ENCODE assay signal across 23 cellular contexts in the genomic region with DNA sequence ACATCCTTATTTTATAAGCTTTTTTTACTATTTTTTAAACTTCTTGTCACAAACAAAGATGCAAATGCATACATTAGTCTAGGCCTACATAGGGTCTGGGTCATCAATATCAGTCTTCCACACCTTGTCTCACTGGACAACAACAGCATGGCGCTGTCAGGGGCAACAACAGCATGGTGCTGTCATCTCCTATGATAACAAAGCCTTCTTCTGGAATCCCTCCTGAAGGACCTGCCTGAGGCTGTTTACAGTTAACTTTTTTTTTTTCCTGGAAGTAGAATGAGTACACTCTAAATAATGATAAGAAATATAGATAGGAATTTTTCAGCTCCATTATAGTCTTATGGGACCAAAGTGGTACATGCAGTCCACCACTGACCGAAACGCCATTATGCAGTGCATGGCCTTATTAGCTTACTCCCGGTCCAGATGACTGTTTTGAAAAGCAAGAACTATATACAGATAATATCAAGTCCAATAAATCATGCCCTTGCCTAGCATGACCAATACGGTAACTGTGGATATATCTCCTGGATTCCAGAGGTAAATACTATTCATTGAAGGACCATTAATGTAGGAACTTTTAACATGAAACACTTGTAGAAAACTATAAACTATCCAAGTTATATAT. TPM values are rescaled to one million over a fixed set of nuclear protein-coding genes. Genes with fewer than 3 reads are reported as not detected.
DNase-seq lines count a peak whose midpoint lies in the region; ATAC-seq, FAIRE-seq and TF ChIP-seq lines count a peak whose summit lies in the region.
"Had no signal": no experiment of that assay in that cellular context is flagged by ENCODE, and none has a peak within 500 bp of the region (broad histone marks: within the 10 kb centered on the region; RNA-seq: fewer than 3 reads in every experiment).

No MANE protein-coding gene starts in this region.

- H2AFZ ChIP-seq in OCI-LY3 (ENCODE audit: low read depth, low read length) (no peak overlapping the region), K562 (ENCODE audit: low read depth, low read length) (0 out of 2 replicates have a peak overlapping the region, but pooled peaks have one; percentile 49)

- peak; percentile 46 for DNase-seq in BE2C
- DNase-seq in HFFc6, result peak; percentile 10
- peak; percentile 39 to 80 (median 50) for DNase-seq in K562 (ENCODE audit: extremely low read depth in 1 of 4, low spot score in 3 of 4)
- no peak for DNase-seq in activated CD4-positive, CD25-positive, alpha-beta regulatory T cell treated with anti-CD3 and anti-CD28 coated beads, Interleukin-2, amount 50 U/mL, for 72 hours
- no peak for DNase-seq in mesothelial cell of epicardium (ENCODE audit: low spot score in 2 of 2, unreplicated experiment in 2 of 2)
- DNase-seq in small intestine, result no peak
- DNase-seq: 8988T; CD4-positive, CD25-positive, alpha-beta regulatory T cell; GDM1; GOT3; MV-4-11; NCI-H1105; NCI-H1436 treated with DMSO at 0.1 percent for 48 hours; NCI-H2029; NCI-H446 treated with DMSO at 0.1 percent for 48 hours; NCI-H526; Peyer's patch; SIG-M5 had no signal

- H3K27ac ChIP-seq in OCI-LY3 (ENCODE audit: low read length), result peak overlapping the region; percentile 10; the same call in 1 of the 2 replicates
- H3K27ac ChIP-seq in K562 (ENCODE audit: extremely low read depth, low read depth, low read length), result peak overlapping the region; percentile 47; the same call in 2 of the 3 replicates
- no peak overlapping the region for H3K27ac ChIP-seq in small intestine (ENCODE audit: low read depth in 1 of 2, low read length in 1 of 2)
- H3K27ac ChIP-seq: BLaER1, HL-60, Peyer's patch had no signal

- intact Hi-C loops in K562 (cut with micrococcal nuclease), result no loop called here

- H3K4me1 Mint-ChIP-seq in HFFc6 (ENCODE audit: low read depth) (peaks cover 42% of the 10 kb centered on the region), mesothelial cell of epicardium (peaks cover 44% of the 10 kb centered on the region)
- H3K4me1 Mint-ChIP-seq: CD4-positive, CD25-positive, alpha-beta regulatory T cell had no signal

- TF ChIP-seq POLR2A in K562 (conservative IDR thresholded peaks at IDR 0.05), result no peak

- H3K4me1 ChIP-seq in BE2C (peaks cover 17% of the 10 kb centered on the region), OCI-LY3 (ENCODE audit: low read length) (peaks cover 73% of the 10 kb centered on the region), K562 (replicated peaks in 1 of 2; ENCODE audit: control insufficient read depth in 2 of 2, insufficient read depth in 2 of 2, low read length in 2 of 2) (peaks cover 7 to 33% of the 10 kb centered on the region in 2 experiments; a peak in 4 of 5 replicates), small intestine (ENCODE audit: control insufficient read depth in 2 of 2, insufficient read depth in 1 of 2, low read depth in 1 of 2, low read length in 1 of 2) (no peaks in the 10 kb centered on the region)
- H3K4me1 ChIP-seq: Peyer's patch had no signal

- H3K9ac ChIP-seq in OCI-LY3 (ENCODE audit: low read length) (no peak overlapping the region), K562 (ENCODE audit: insufficient read depth in 1 of 2, low read depth in 2 of 2, low read length in 2 of 2) (no peak overlapping the region)
- H3K9ac ChIP-seq: BLaER1 had no signal

- H3K9me3 Mint-ChIP-seq in HFFc6 (no peaks in the 10 kb centered on the region), mesothelial cell of epicardium (no peaks in the 10 kb centered on the region)

- FAIRE-seq in K562 (lab: Jason Lieb, UNC) (peak; percentile 86), small intestine (lab: Jason Lieb, UNC) (no peak)
- FAIRE-seq: GM12891 had no signal

- H3K27me3 Mint-ChIP-seq in HFFc6 (ENCODE audit: insufficient read depth) (no peaks in the 10 kb centered on the region; the same call in 1 of the 2 replicates), mesothelial cell of epicardium (ENCODE audit: low read depth) (no peaks in the 10 kb centered on the region)
- H3K27me3 Mint-ChIP-seq: CD4-positive, CD25-positive, alpha-beta regulatory T cell had no signal

- ATAC-seq in K562, result peak; percentile 87

- TF ChIP-seq RAD21 in K562 (CRISPR knock-in tag; conservative IDR thresholded peaks at IDR 0.05 in 1 of 2, IDR thresholded peaks at IDR 0.05 in 1 of 2), result no peak

- WGBS in K562 (ENCODE audit: insufficient coverage, low coverage, missing lambda C conversion rate), result 2% methylated on average over 5 of the region's 5 CpGs
- 85 to 89% (median 86%) methylated on average over 5 of the region's 5 CpGs for WGBS in small intestine, 3 donors

- H3K36me3 ChIP-seq in BE2C, result peaks cover 8% of the 10 kb centered on the region; the same call in 1 of the 2 replicates
- peaks cover 87% of the 10 kb centered on the region for H3K36me3 ChIP-seq in OCI-LY3 (replicated peaks; ENCODE audit: low read depth, low read length)
- H3K36me3 ChIP-seq in K562 (ENCODE audit: control insufficient read depth, insufficient read depth, low read length), result no peaks in the 10 kb centered on the region; the same call in 2 of the 3 replicates
- no peaks in the 10 kb centered on the region for H3K36me3 ChIP-seq in small intestine (ENCODE audit: control insufficient read depth in 2 of 2, insufficient read depth in 2 of 2, low read length in 2 of 2)
- H3K36me3 ChIP-seq: HAP-1, Peyer's patch had no signal

- H3K4me3 Mint-ChIP-seq in HFFc6 (no peak overlapping the region), mesothelial cell of epicardium (no peak overlapping the region)
- H3K4me3 Mint-ChIP-seq: CD4-positive, CD25-positive, alpha-beta regulatory T cell had no signal

- H3K4me2 ChIP-seq in OCI-LY3 (ENCODE audit: low read length), result peak overlapping the region; percentile 13; the same call in 1 of the 2 replicates
- H3K4me2 ChIP-seq in K562 (ENCODE audit: insufficient read depth, low read length), result peak overlapping the region; percentile 34; the same call in 1 of the 2 replicates
- H3K4me2 ChIP-seq: BLaER1 had no signal

- CTCF ChIA-PET in K562 (lab: Yijun Ruan, JAX; ENCODE audit: low intra/inter-chr PET ratio), result no interaction called here

- POLR2A ChIA-PET in K562 (lab: Yijun Ruan, JAX), result interaction anchor here (0.8 to 2.0 kb wide), 4 partner anchors 8 to 40 kb away, joined by 3 to 7 read pairs (median 4); no protein-coding TSS in a partner anchor

- in situ Hi-C loops in K562 (cut with MboI), result no loop called here

- no peaks in the 10 kb centered on the region for H3K9me3 ChIP-seq in BE2C
- H3K9me3 ChIP-seq in OCI-LY3 (ENCODE audit: insufficient read depth, low read length), result no peaks in the 10 kb centered on the region
- no peaks in the 10 kb centered on the region for H3K9me3 ChIP-seq in K562 (replicated peaks; ENCODE audit: control insufficient read depth, insufficient read depth, low read depth, low read length)
- no peaks in the 10 kb centered on the region for H3K9me3 ChIP-seq in small intestine (ENCODE audit: control insufficient read depth, low read depth)
- H3K9me3 ChIP-seq: BLaER1, HAP-1, Peyer's patch had no signal

- H3K9me1 ChIP-seq in K562 (ENCODE audit: control insufficient read depth, insufficient read depth, low read length), result no peaks in the 10 kb centered on the region

- peaks cover 98% of the 10 kb centered on the region for H4K20me1 ChIP-seq in OCI-LY3 (ENCODE audit: insufficient read depth, low read length)
- H4K20me1 ChIP-seq in K562 (replicated peaks; ENCODE audit: control insufficient read depth, insufficient read depth, low read length), result no peaks in the 10 kb centered on the region

- TF ChIP-seq CTCF in BE2C (IDR thresholded peaks at IDR 0.05; ENCODE audit: low read depth, low read length), result no peak
- no peak for TF ChIP-seq CTCF in HFFc6 (IDR thresholded peaks at IDR 0.05)
- TF ChIP-seq CTCF in OCI-LY3 (IDR thresholded peaks at IDR 0.05; ENCODE audit: low read depth, low read length), result no peak
- no peak for TF ChIP-seq CTCF in K562 (IDR thresholded peaks at IDR 0.05 in 2 of 3, conservative IDR thresholded peaks at IDR 0.05 in 1 of 3; ENCODE audit: insufficient read depth in 2 of 3, low read depth in 1 of 3, low read length in 3 of 3)
- TF ChIP-seq CTCF in mesothelial cell of epicardium (IDR thresholded peaks at IDR 0.05; ENCODE audit: unreplicated experiment), result no peak

- peaks cover 25% of the 10 kb centered on the region for H3K36me3 Mint-ChIP-seq in HFFc6 (ENCODE audit: low read depth)
- peaks cover 10% of the 10 kb centered on the region for H3K36me3 Mint-ChIP-seq in mesothelial cell of epicardium
- H3K36me3 Mint-ChIP-seq: CD4-positive, CD25-positive, alpha-beta regulatory T cell had no signal

- H3K79me2 ChIP-seq in OCI-LY3 (ENCODE audit: low read length), result peaks cover 100% of the 10 kb centered on the region
- H3K79me2 ChIP-seq in K562 (ENCODE audit: control insufficient read depth, insufficient read depth, low read length), result peaks cover 31% of the 10 kb centered on the region

- no peak overlapping the region for H3K27ac Mint-ChIP-seq in HFFc6
- H3K27ac Mint-ChIP-seq in mesothelial cell of epicardium, result no peak overlapping the region
- H3K27ac Mint-ChIP-seq: CD4-positive, CD25-positive, alpha-beta regulatory T cell had no signal

- BruUV-seq in K562 (replicated peaks; lab: Mats Ljungman, UMichigan), result no TSS peak

- H3K4me3 ChIP-seq in BE2C (ENCODE audit: low read depth, low read length), result no peak overlapping the region; the same call in 1 of the 2 replicates
- H3K4me3 ChIP-seq in OCI-LY3 (ENCODE audit: low read length), result no peak overlapping the region
- H3K4me3 ChIP-seq in K562, result no peak overlapping the region
- H3K4me3 ChIP-seq in small intestine (ENCODE audit: low read depth in 1 of 2, low read length in 2 of 2), result no peak overlapping the region
- H3K4me3 ChIP-seq: BLaER1, HAP-1, Peyer's patch had no signal

- TF ChIP-seq EP300 in K562 (IDR thresholded peaks at IDR 0.05; ENCODE audit: low read length), result peak; percentile 55; the same call in 1 of the 2 replicates

- H3K27me3 ChIP-seq in BE2C, result no peaks in the 10 kb centered on the region
- H3K27me3 ChIP-seq in OCI-LY3 (ENCODE audit: low read depth, low read length), result no peaks in the 10 kb centered on the region
- no peaks in the 10 kb centered on the region for H3K27me3 ChIP-seq in K562 (ENCODE audit: control insufficient read depth in 2 of 2, insufficient read depth in 2 of 2, low read length in 2 of 2)
- no peaks in the 10 kb centered on the region for H3K27me3 ChIP-seq in small intestine (ENCODE audit: control insufficient read depth in 2 of 2, insufficient read depth in 2 of 2, low read length in 2 of 2)
- H3K27me3 ChIP-seq: BLaER1, Peyer's patch had no signal

RNA-seq across cellular contexts. Expression of a gene that starts 38.4 kb away (rescaled TPM):
- polyA plus RNA-seq in BE2C (2012; ENCODE audit: insufficient read depth, insufficient read length, low read depth), result 96.7 TPM
- total RNA-seq in HFFc6 (2021; fragmentation: NEBNext Ultra II Directional; extraction: Animal tissue kit (Norgen Biotek cat#: 25700)), result 10 to 100 TPM; 50.4 to 71.1 (median 59.0) TPM
- 45.5 and 85.0 TPM in 2 replicates for total RNA-seq in K562 (2011; cell fraction: chromatin; rRNA removed; ENCODE audit: low replicate concordance)
- 14.8 and 17.6 TPM in 2 replicates for total RNA-seq in K562 (2011; cell fraction: nucleolus; rRNA removed)
- 40.0 and 62.5 TPM in 2 replicates for total RNA-seq in K562 (2011; cell fraction: nucleoplasm; rRNA removed)
- 10.7 and 14.3 TPM in 2 replicates for total RNA-seq in K562 (2014; rRNA removed)
- 19.4 and 21.8 TPM in 2 replicates for total RNA-seq in K562 (2014; rRNA removed; fragmentation: Illumina TruSeq; extraction: Trizol)
- 17.8 and 18.2 TPM in 2 replicates for total RNA-seq in K562 (2015; rRNA removed; fragmentation: Illumina TruSeq; extraction: Trizol)
- 22.9 and 24.7 TPM in 2 replicates for total RNA-seq in K562 (2021)
- 19.2 and 19.4 TPM in 2 replicates for polyA plus RNA-seq in K562 (2011; rRNA removed)
- 12.0 and 16.7 TPM in 2 replicates for polyA plus RNA-seq in K562 (2011; cell fraction: cytosol; rRNA removed)
- 25.4 and 32.0 TPM in 2 replicates for polyA plus RNA-seq in K562 (2011; cell fraction: nucleus; rRNA removed)
- polyA plus RNA-seq in K562 (2012), result 10.3 and 11.8 TPM in 2 replicates
- polyA plus RNA-seq in K562 (2014; fragmentation: Illumina TruSeq; extraction: Trizol), result 10.8 and 15.2 TPM in 2 replicates
- polyA plus RNA-seq in K562 (2014; fragmentation: Nextera tagmentation; extraction: Ambion mirVana), result 10 to 100 TPM in 1 of 2 experiments, 1 to 10 TPM in 1; 4.8 to 10.0 TPM
- polyA plus RNA-seq in K562 (2014; rRNA removed), result 8.4 and 8.6 TPM in 2 replicates
- 53.3 and 60.8 TPM in 2 replicates for polyA minus RNA-seq in K562 (2011; rRNA and poly(A)+ RNA removed)
- 13.0 and 18.2 TPM in 2 replicates for polyA minus RNA-seq in K562 (2011; cell fraction: cytosol; rRNA and poly(A)+ RNA removed)
- 39.3 and 82.2 TPM in 2 replicates for polyA minus RNA-seq in K562 (2011; cell fraction: nucleus; rRNA and poly(A)+ RNA removed)
- total RNA-seq in mesothelial cell of epicardium, result 210 to 224 TPM (median 218 TPM) in 3 replicates
- 10 to 100 TPM in 1 of 3 donors, 1 to 10 TPM in 1, under 1 TPM in 1; 0.67 to 16.9 (median 6.2) TPM for polyA plus RNA-seq in small intestine

Comparison
In these comparisons a context has a peak if more than half of its experiments do, and no peak if none do; other contexts are left out.
1. DNase-seq: peak in BE2C (single experiment), HFFc6 (single experiment) and K562 (4 of 4); none in activated CD4-positive, CD25-positive, alpha-beta regulatory T cell treated with anti-CD3 and anti-CD28 coated beads, Interleukin-2, amount 50 U/mL, for 72 hours (single experiment), mesothelial cell of epicardium (0 of 2) and small intestine (single experiment).
2. H3K27ac ChIP-seq: peak in OCI-LY3 (single experiment) and K562 (single experiment); none in small intestine (0 of 2).